ENCODE assay signal across 30 cellular contexts in genomic region chrX:56928546-56928945, GRCh38.
"Had no signal": no experiment of that assay in that cellular context is flagged by ENCODE, and none has a peak within 500 bp of the region (broad histone marks: within the 10 kb centered on the region; RNA-seq: fewer than 3 reads in every experiment).

No MANE protein-coding gene starts in this region.

- H3K4me2 ChIP-seq: hepatocyte had no signal

- H2AFZ ChIP-seq: hepatocyte had no signal

- H3K9me3 Mint-ChIP-seq: activated CD8-positive, alpha-beta T cell treated with anti-CD3 and anti-CD28 coated beads for 36 hours; activated T-cell treated with anti-CD3 and anti-CD28 coated beads, Interleukin-2, amount 50 U/mL, for 4 hours; activated T-helper 17 cell treated with anti-CD3 and anti-CD28 coated beads, Interleukin-2, amount 50 U/mL, for 72 hours; effector memory CD8-positive, alpha-beta T cell had no signal

- H3K27ac Mint-ChIP-seq: activated B cell treated with CpG ODN at 0.5 μM for 24 hours; activated CD8-positive, alpha-beta T cell treated with anti-CD3 and anti-CD28 coated beads for 36 hours; activated naive CD8-positive, alpha-beta T cell; activated T-helper 17 cell treated with anti-CD3 and anti-CD28 coated beads, Interleukin-2, amount 50 U/mL, for 72 hours; effector memory CD8-positive, alpha-beta T cell had no signal

- H3K4me1 ChIP-seq: body of pancreas, esophagus muscularis mucosa, gastroesophageal sphincter, heart right ventricle had no signal

- H3K4me3 ChIP-seq: body of pancreas, esophagus muscularis mucosa, gastroesophageal sphincter, heart right ventricle, hepatocyte had no signal

- DNase-seq: activated B cell treated with CpG ODN at 0.5 μM for 24 hours; activated CD4-positive, alpha-beta T cell treated with anti-CD3 and anti-CD28 coated beads for 48 hours; activated CD4-positive, alpha-beta T cell treated with anti-CD3 and anti-CD28 coated beads, Interleukin-2, amount 50 U/mL, for 1 hour; activated CD4-positive, alpha-beta T cell treated with anti-CD3 and anti-CD28 coated beads, Interleukin-2, amount 50 U/mL, for 48 hours; activated CD8-positive, alpha-beta memory T cell treated with anti-CD3 and anti-CD28 coated beads for 24 hours; activated CD8-positive, alpha-beta T cell treated with anti-CD3 and anti-CD28 coated beads for 36 hours; activated effector memory CD4-positive, alpha-beta T cell treated with Interleukin-2 at 50 U/mL for 16 hours; activated gamma-delta T cell treated with Interleukin-2 at 50 U/mL for 16 hours; activated naive CD4-positive, alpha-beta T cell treated with anti-CD3 and anti-CD28 coated beads, Interleukin-2, amount 50 U/mL, for 16 hours; activated naive CD4-positive, alpha-beta T cell treated with Interleukin-2 at 50 U/mL for 16 hours; activated T-cell treated with anti-CD3 and anti-CD28 coated beads, Interleukin-2, amount 50 U/mL, for 4 hours; amniotic stem cell; anterior cingulate cortex; body of pancreas; caudate nucleus; cortex of kidney; dermis blood vessel endothelial cell; effector CD4-positive, alpha-beta T cell; effector memory CD8-positive, alpha-beta T cell; erythroblast; foreskin melanocyte; heart right ventricle; T-helper 9 cell; WERI-Rb-1 had no signal

- H3K4me1 Mint-ChIP-seq: activated B cell treated with CpG ODN at 0.5 μM for 24 hours; activated T-helper 17 cell treated with anti-CD3 and anti-CD28 coated beads, Interleukin-2, amount 50 U/mL, for 72 hours had no signal

- H3K27me3 Mint-ChIP-seq: activated B cell treated with CpG ODN at 0.5 μM for 24 hours; activated CD8-positive, alpha-beta T cell treated with anti-CD3 and anti-CD28 coated beads for 36 hours; activated naive CD8-positive, alpha-beta T cell; activated T-helper 17 cell treated with anti-CD3 and anti-CD28 coated beads, Interleukin-2, amount 50 U/mL, for 72 hours had no signal

- H3K36me3 ChIP-seq: esophagus muscularis mucosa, gastroesophageal sphincter, heart right ventricle, WERI-Rb-1 had no signal

- H3K27me3 ChIP-seq: body of pancreas, gastroesophageal sphincter, hepatocyte had no signal

- H3K79me2 ChIP-seq: hepatocyte had no signal

- ATAC-seq: activated CD4-positive, CD25-positive, alpha-beta regulatory T cell treated with anti-CD3 and anti-CD28 coated beads, Interleukin-2, amount 50 U/mL, for 24 hours; activated CD8-positive, alpha-beta T cell treated with anti-CD3 and anti-CD28 coated beads for 36 hours; activated T-cell treated with anti-CD3 and anti-CD28 coated beads, Interleukin-2, amount 50 U/mL, for 4 hours; activated T-helper 17 cell treated with anti-CD3 and anti-CD28 coated beads, Interleukin-2, amount 50 U/mL, for 72 hours; body of pancreas; effector memory CD8-positive, alpha-beta T cell; gastroesophageal sphincter; heart right ventricle had no signal

- H3K36me3 Mint-ChIP-seq: activated naive CD8-positive, alpha-beta T cell had no signal

- H3K9me3 ChIP-seq: body of pancreas had no signal

- H3K4me3 Mint-ChIP-seq: activated B cell treated with CpG ODN at 0.5 μM for 24 hours; activated CD8-positive, alpha-beta T cell treated with anti-CD3 and anti-CD28 coated beads for 36 hours; activated naive CD8-positive, alpha-beta T cell; activated T-cell treated with anti-CD3 and anti-CD28 coated beads, Interleukin-2, amount 50 U/mL, for 4 hours; activated T-helper 17 cell treated with anti-CD3 and anti-CD28 coated beads, Interleukin-2, amount 50 U/mL, for 72 hours; effector memory CD8-positive, alpha-beta T cell had no signal

- H3K27ac ChIP-seq: body of pancreas, esophagus muscularis mucosa, gastroesophageal sphincter, heart right ventricle, hepatocyte, WERI-Rb-1 had no signal
